ENCODE assay signal across 10 cellular contexts in genomic region chr7:24722386-24723177, GRCh38. TPM values are rescaled to one million over a fixed set of nuclear protein-coding genes. Genes with fewer than 3 reads are reported as not detected.
DNase-seq lines count a peak whose midpoint lies in the region; ATAC-seq, FAIRE-seq and TF ChIP-seq lines count a peak whose summit lies in the region.
"Had no signal": no experiment of that assay in that cellular context is flagged by ENCODE, and none has a peak within 500 bp of the region (broad histone marks: within the 10 kb centered on the region; RNA-seq: fewer than 3 reads in every experiment).

No MANE protein-coding gene starts in this region.

- no peaks in the 10 kb centered on the region for H3K79me1 ChIP-seq in H9 (ENCODE audit: insufficient read depth, low read depth, low read length, poor library complexity, severe bottlenecking)

- H2BK12ac ChIP-seq in H9 (ENCODE audit: insufficient read length, low read depth, low read length), result no peak overlapping the region

- intact Hi-C loops in upper lobe of right lung (cut with DNase I), result no loop called here

- no peak for TF ChIP-seq EP300 in A549 (IDR thresholded peaks at IDR 0.05)

- H3K27me3 ChIP-seq in H9 (ENCODE audit: insufficient read depth, low read length) (no peaks in the 10 kb centered on the region), upper lobe of right lung (no peaks in the 10 kb centered on the region)

- H3K9me3 Mint-ChIP-seq in H9 (peaks cover 2 to 6% of the 10 kb centered on the region in 2 experiments; a peak in 2 of 5 replicates), WTC11 (no peaks in the 10 kb centered on the region), mesothelial cell of epicardium (peaks cover 4% of the 10 kb centered on the region)

- peak overlapping the region; percentile 9; a peak in 2 of 6 replicates for H3K27ac ChIP-seq in A549
- no peak overlapping the region for H3K27ac ChIP-seq in H9 (ENCODE audit: insufficient read length, low read depth, low read length)
- H3K27ac ChIP-seq in upper lobe of right lung, result no peak overlapping the region
- H3K27ac ChIP-seq: HL-60 had no signal

- no peak overlapping the region for H2AFZ ChIP-seq in H9 (ENCODE audit: low read length)

- no peak overlapping the region for H3K4ac ChIP-seq in H9 (ENCODE audit: low read depth, low read length)

- peak; percentile 26; the same call in 2 of the 3 replicates for TF ChIP-seq CTCF in A549 (IDR thresholded peaks at IDR 0.05)
- TF ChIP-seq CTCF in H9 (conservative IDR thresholded peaks at IDR 0.05), result peak; percentile 62; the same call in 2 of the 3 replicates
- TF ChIP-seq CTCF in WTC11 (IDR thresholded peaks at IDR 0.05), result no peak
- no peak for TF ChIP-seq CTCF in upper lobe of right lung (IDR thresholded peaks at IDR 0.05)
- TF ChIP-seq CTCF in mesothelial cell of epicardium (IDR thresholded peaks at IDR 0.05; ENCODE audit: unreplicated experiment), result no peak

- H4K8ac ChIP-seq in H9 (replicated peaks; ENCODE audit: insufficient read length, low read depth, low read length), result no peak overlapping the region

- DNase-seq in A549 (ENCODE audit: low read depth in 1 of 2, low spot score in 1 of 2) (peak in 1 of 2 experiments; percentile 42), H9 (peak; percentile 55), WTC11 (ENCODE audit: low spot score) (no peak), iPS-NIHi11 (ENCODE audit: low spot score) (peak; percentile 37), GM12891 (ENCODE audit: insufficient read length, low spot score) (no peak), upper lobe of right lung (no peak), mesothelial cell of epicardium (ENCODE audit: low spot score in 2 of 2, unreplicated experiment in 2 of 2) (no peak)
- DNase-seq: activated CD4-positive, alpha-beta T cell treated with anti-CD3 and anti-CD28 coated beads for 36 hours had no signal

- H3K36me3 Mint-ChIP-seq in H9 (ENCODE audit: insufficient read depth in 1 of 3, low read depth in 3 of 3) (peaks cover 0 to 10% (median 0%) of the 10 kb centered on the region in 3 experiments; a peak in 5 of 7 replicates), WTC11 (no peaks in the 10 kb centered on the region), mesothelial cell of epicardium (no peaks in the 10 kb centered on the region)

- H3K27ac Mint-ChIP-seq in H9 (peak overlapping the region in 2 of 3 experiments; percentile 21 to 60; a peak in 3 of 7 replicates), WTC11 (no peak overlapping the region), mesothelial cell of epicardium (no peak overlapping the region)
- H3K27ac Mint-ChIP-seq: activated CD4-positive, alpha-beta T cell treated with anti-CD3 and anti-CD28 coated beads for 36 hours had no signal

- H3K27me3 Mint-ChIP-seq in H9 (ENCODE audit: low read depth), result peaks cover 18% of the 10 kb centered on the region
- peaks cover 13% of the 10 kb centered on the region for H3K27me3 Mint-ChIP-seq in WTC11 (ENCODE audit: low read depth)
- no peaks in the 10 kb centered on the region for H3K27me3 Mint-ChIP-seq in mesothelial cell of epicardium (ENCODE audit: low read depth)

- no peak overlapping the region for H4K5ac ChIP-seq in H9 (ENCODE audit: insufficient read length, low read depth, low read length)

- H3K56ac ChIP-seq in H9 (ENCODE audit: insufficient read length, low read depth, low read length), result no peak overlapping the region

- POLR2A ChIA-PET in A549 (lab: Yijun Ruan, JAX) (no interaction called here), WTC11 (lab: Charles Lee) (no interaction called here)

- WGBS in A549 (ENCODE audit: missing lambda C conversion rate), result 88% methylated on average over 19 of the region's 19 CpGs
- WGBS in H9 (ENCODE audit: extremely low coverage, insufficient read length, low lambda C conversion rate), result no CpG with 5 or more reads among the region's 19 CpGs

- CTCF ChIA-PET in A549 (lab: Yijun Ruan, JAX) (interaction anchor here (0.6 to 3.8 kb wide), 13 partner anchors 8 to 458 kb away, joined by 3 to 14 read pairs (median 4); a partner anchor contains a TSS), WTC11 (lab: Charles Lee) (interaction anchor here (0.6 to 1.6 kb wide), 12 partner anchors 9 to 438 kb away, joined by 3 to 5 read pairs (median 4); partner anchors contain the start of gene NPY)

- no peak overlapping the region for H3K18ac ChIP-seq in H9 (ENCODE audit: insufficient read length, low read depth, low read length)

- H2BK15ac ChIP-seq in H9 (ENCODE audit: low read depth, low read length), result no peak overlapping the region

- no peak overlapping the region for H2AK5ac ChIP-seq in H9 (ENCODE audit: insufficient read length, low read length)

- no peak for TF ChIP-seq POLR2A in A549 (IDR thresholded peaks at IDR 0.05; ENCODE audit: low read length)
- TF ChIP-seq POLR2A in GM12891 (IDR thresholded peaks at IDR 0.05; ENCODE audit: low read depth, low read length), result no peak

- H3K4me3 ChIP-seq in A549, result no peak overlapping the region
- no peak overlapping the region for H3K4me3 ChIP-seq in upper lobe of right lung

- H4K91ac ChIP-seq in H9 (ENCODE audit: insufficient read length, low read depth, low read length), result no peak overlapping the region

- peak; percentile 36 to 61; a peak in 4 of 5 replicates for TF ChIP-seq RAD21 in A549 (conservative IDR thresholded peaks at IDR 0.05 in 1 of 2, IDR thresholded peaks at IDR 0.05 in 1 of 2)

- no peak overlapping the region for H2BK120ac ChIP-seq in H9 (ENCODE audit: low read depth, low read length, poor library complexity, severe bottlenecking)

- H3K79me2 ChIP-seq in H9 (ENCODE audit: insufficient read depth, low read length), result no peaks in the 10 kb centered on the region

- ATAC-seq in A549 (peak; percentile 36 to 76; a peak in 4 of 6 replicates), WTC11 (peak; percentile 19), GM21423 (IDR thresholded peaks at IDR 0.05; ENCODE audit: unreplicated experiment) (no peak), upper lobe of right lung (no peak)
- ATAC-seq: activated CD4-positive, alpha-beta T cell treated with anti-CD3 and anti-CD28 coated beads for 36 hours had no signal

- H3K23ac ChIP-seq in H9 (ENCODE audit: insufficient read length, low read depth, low read length), result no peak overlapping the region

- no peak overlapping the region; the same call in 2 of the 3 replicates for H3K4me2 ChIP-seq in A549
- H3K4me2 ChIP-seq in H9 (ENCODE audit: insufficient read depth, insufficient read length, low read length), result no peak overlapping the region

- no peak overlapping the region for H3K9ac ChIP-seq in H9 (ENCODE audit: extremely low read depth, insufficient read length, low read length)

- H3K9me3 ChIP-seq in A549 (no peaks in the 10 kb centered on the region), H9 (ENCODE audit: control insufficient read depth, low read depth, low read length) (no peaks in the 10 kb centered on the region), upper lobe of right lung (no peaks in the 10 kb centered on the region)

- no peak overlapping the region for H2BK5ac ChIP-seq in H9 (ENCODE audit: insufficient read length, low read length)

- no peak overlapping the region for H2BK20ac ChIP-seq in H9 (ENCODE audit: low read depth, low read length, poor library complexity, severe bottlenecking)

- no peaks in the 10 kb centered on the region for H3K23me2 ChIP-seq in H9 (ENCODE audit: insufficient read length, low read depth, low read length, poor library complexity, severe bottlenecking)

- no peak overlapping the region for H3K4me3 Mint-ChIP-seq in H9
- H3K4me3 Mint-ChIP-seq in WTC11, result no peak overlapping the region
- no peak overlapping the region for H3K4me3 Mint-ChIP-seq in mesothelial cell of epicardium
- H3K4me3 Mint-ChIP-seq: activated CD4-positive, alpha-beta T cell treated with anti-CD3 and anti-CD28 coated beads for 36 hours had no signal

- no peak overlapping the region for H3T11ph ChIP-seq in H9 (ENCODE audit: low read length)

- no peaks in the 10 kb centered on the region for H3K36me3 ChIP-seq in upper lobe of right lung

- no peak overlapping the region for H3K14ac ChIP-seq in H9 (ENCODE audit: insufficient read depth, low read length)

- H4K20me1 ChIP-seq in H9 (ENCODE audit: control insufficient read depth, insufficient read depth, insufficient read length), result no peaks in the 10 kb centered on the region

- H3K4me1 ChIP-seq in A549 (peaks cover 22% of the 10 kb centered on the region), H9 (ENCODE audit: insufficient read depth, low read length) (peaks cover 5% of the 10 kb centered on the region; the same call in 1 of the 2 replicates), upper lobe of right lung (no peaks in the 10 kb centered on the region)

- H3K4me1 Mint-ChIP-seq in H9 (peaks cover 54 to 57% of the 10 kb centered on the region in 2 experiments), WTC11 (peaks cover 61% of the 10 kb centered on the region), mesothelial cell of epicardium (no peaks in the 10 kb centered on the region)

- FAIRE-seq in A549 (lab: Jason Lieb, UNC) (no peak), GM12891 (lab: Jason Lieb, UNC) (no peak)

TF ChIP-seq in A549, 52 proteins besides CTCF, POLR2A, EP300 and RAD21 (continues in another document):
- TF ChIP-seq NR3C1 (IDR thresholded peaks at IDR 0.05) (no peak), RARB (CRISPR knock-in tag; IDR thresholded peaks at IDR 0.05) (no peak)

TF ChIP-seq in WTC11, 78 proteins besides CTCF, POLR2A, EP300 and RAD21:
- TF ChIP-seq FOXP1 (CRISPR knock-in tag; IDR thresholded peaks at IDR 0.05; ENCODE audit: borderline replicate concordance) (0 out of 2 replicates have a peak, but pooled peaks have one; percentile 37), MXD4 (CRISPR knock-in tag; IDR thresholded peaks at IDR 0.05; ENCODE audit: borderline replicate concordance) (no peak)
TF ChIP-seq in WTC11: peak in this region for 1.

TF ChIP-seq in GM12891, 5 proteins besides CTCF, POLR2A, EP300 and RAD21:
- TF ChIP-seq POLR2AphosphoS5 (IDR thresholded peaks at IDR 0.05; ENCODE audit: low read depth, low read length), result no peak
- no peak for TF ChIP-seq POU2F2 (IDR thresholded peaks at IDR 0.05; ENCODE audit: low read depth, low read length)
- TF ChIP-seq TAF1 (IDR thresholded peaks at IDR 0.05; ENCODE audit: low read depth, low read length), result no peak
- TF ChIP-seq PAX5 (IDR thresholded peaks at IDR 0.05; ENCODE audit: insufficient read depth, low read length, severe bottlenecking), result no peak
- no peak for TF ChIP-seq SPI1 (IDR thresholded peaks at IDR 0.05; ENCODE audit: low read depth, low read length)

RNA-seq across cellular contexts. Expression of gene GSDME, which starts 34.7 kb away (rescaled TPM):
- polyA plus RNA-seq in A549 (2011; rRNA removed) (55.9 and 57.5 TPM in 2 replicates), A549 (2017; fragmentation: RNase III; extraction: RNeasy Plus Mini Kit Qiagen cat#74134 plus additional on column Dnase treatment) (50.9 to 51.9 TPM (median 51.0 TPM) in 3 replicates)
- 42.9 and 48.2 TPM in 2 replicates for polyA plus RNA-seq in A549 (2012; cell fraction: cytosol; rRNA removed)
- polyA plus RNA-seq in A549 (2012; cell fraction: nucleus; rRNA removed), result 40.3 and 55.3 TPM in 2 replicates
- polyA minus RNA-seq in A549 (2011; rRNA and poly(A)+ RNA removed), result 45.3 and 48.9 TPM in 2 replicates
- total RNA-seq in H9 (2021) (5.5 and 5.8 TPM in 2 replicates), WTC11 (2021) (4.8 to 5.8 TPM (median 5.2 TPM) in 3 replicates), upper lobe of right lung (13.4 TPM), mesothelial cell of epicardium (9.3 to 10.2 TPM (median 9.8 TPM) in 3 replicates)
- polyA plus RNA-seq in GM12891 (2012; ENCODE audit: low read depth, missing spikeins), result 122 TPM

Comparison
In these comparisons a context has a peak if more than half of its experiments do, and no peak if none do; other contexts are left out.
1. ATAC-seq: peak in A549 (2 of 2) and WTC11 (single experiment); none in GM21423 (single experiment) and upper lobe of right lung (single experiment).
2. DNase-seq: peak in H9 (single experiment) and iPS-NIHi11 (single experiment); none in WTC11 (single experiment), GM12891 (single experiment), upper lobe of right lung (single experiment) and mesothelial cell of epicardium (0 of 2).
3. H3K27ac ChIP-seq: peak in A549 (2 of 2); none in H9 (single experiment) and upper lobe of right lung (single experiment).
4. CTCF ChIP-seq: peak in A549 (single experiment) and H9 (single experiment); none in WTC11 (single experiment), upper lobe of right lung (single experiment) and mesothelial cell of epicardium (single experiment).
5. H3K27ac Mint-ChIP-seq: peak in H9 (2 of 3); none in WTC11 (single experiment) and mesothelial cell of epicardium (single experiment).
6. Of the 8 proteins assayed by ChIP-seq in both WTC11 and A549: peak only in WTC11: none; only in A549: CTCF; in both: none; in neither: 7.